Comparison of ENCODE assay signal across 11 cellular contexts in the genomic region with DNA sequence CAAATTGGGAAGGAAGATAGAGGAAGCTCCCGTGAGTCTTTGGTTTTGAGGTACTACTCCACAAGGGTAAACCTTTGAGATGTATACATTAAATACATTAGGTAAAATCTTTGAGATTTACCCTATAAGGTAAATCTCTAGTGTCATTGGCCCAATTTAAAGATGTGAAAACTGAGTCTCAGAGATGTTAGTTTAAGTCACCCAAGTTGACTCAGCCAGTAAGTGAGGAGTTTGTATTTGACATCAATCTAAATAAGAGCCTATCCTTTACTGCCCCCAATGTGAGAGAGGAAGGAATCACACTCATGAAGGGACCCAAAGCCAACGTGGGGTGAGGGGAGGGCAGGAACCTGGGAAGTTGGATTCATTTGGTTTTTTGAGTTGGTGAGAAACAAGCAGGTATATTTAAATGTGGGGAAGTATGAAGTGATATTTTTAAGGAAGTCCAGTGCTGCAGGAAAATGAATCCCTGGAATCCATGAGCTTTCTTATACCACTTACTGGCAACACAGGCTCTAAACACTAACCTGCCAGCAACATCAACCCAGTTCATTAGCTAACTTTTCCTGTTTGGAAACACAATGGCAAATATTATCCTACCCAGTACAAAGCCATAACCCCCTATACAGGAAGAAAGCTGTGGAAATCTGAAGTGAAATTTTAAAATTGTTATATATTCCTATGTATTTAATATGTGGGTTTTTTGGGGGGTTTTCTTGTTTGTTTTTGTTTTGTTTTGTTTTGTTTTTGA. TPM values are rescaled to one million over a fixed set of nuclear protein-coding genes. Genes with fewer than 3 reads are reported as not detected.
DNase-seq lines count a peak whose midpoint lies in the region; ATAC-seq and TF ChIP-seq lines count a peak whose summit lies in the region.
"Had no signal": no experiment of that assay in that cellular context is flagged by ENCODE, and none has a peak within 500 bp of the region (broad histone marks: within the 10 kb centered on the region; RNA-seq: fewer than 3 reads in every experiment).

No MANE protein-coding gene starts in this region.

- CTCF ChIA-PET in activated CD4-positive, alpha-beta T cell treated with anti-CD3 and anti-CD28 coated beads, Interleukin-2, amount 10 ng/mL, durations not matched to agents 7 days and 5 days (lab: Charles Lee), result interaction anchor here (0.8 to 1.7 kb wide), 3 partner anchors 9 to 91 kb away, joined by 3 to 4 read pairs (median 4); no protein-coding TSS in a partner anchor
- CTCF ChIA-PET in MCF 10A (lab: Yijun Ruan, JAX), result interaction anchor here (0.9 to 1.0 kb wide), 3 partner anchors 9 to 104 kb away, joined by 3 to 4 read pairs (median 3); no protein-coding TSS in a partner anchor

- no peaks in the 10 kb centered on the region for H3K9me3 Mint-ChIP-seq in activated CD4-positive, alpha-beta T cell treated with anti-CD3 and anti-CD28 coated beads, Interleukin-2, amount 10 ng/mL, durations not matched to agents 7 days and 5 days
- H3K9me3 Mint-ChIP-seq in MCF 10A (ENCODE audit: unreplicated experiment), result no peaks in the 10 kb centered on the region

- peaks cover 16% of the 10 kb centered on the region for H3K27me3 Mint-ChIP-seq in activated CD4-positive, alpha-beta T cell treated with anti-CD3 and anti-CD28 coated beads, Interleukin-2, amount 10 ng/mL, durations not matched to agents 7 days and 5 days
- H3K27me3 Mint-ChIP-seq in MCF 10A (ENCODE audit: insufficient read depth, unreplicated experiment), result no peaks in the 10 kb centered on the region

- intact Hi-C loops in MCF 10A (cut with micrococcal nuclease), result no loop called here
- intact Hi-C loops in gastrocnemius medialis (cut with DNase I; ENCODE audit: low total_unique reads), result loop anchor here (5.0 to 10.0 kb wide), 4 partner anchors 40 to 370 kb away; partner anchors contain the start of gene DDX60

- no peaks in the 10 kb centered on the region for H3K36me3 ChIP-seq in Loucy (ENCODE audit: insufficient read depth, low read length)
- H3K36me3 ChIP-seq in gastrocnemius medialis, result no peaks in the 10 kb centered on the region
- H3K36me3 ChIP-seq: transverse colon had no signal

- ATAC-seq in gastrocnemius medialis, result peak; percentile 60 to 71
- ATAC-seq in GM18873 (IDR thresholded peaks at IDR 0.05; ENCODE audit: low FRiP score, unreplicated experiment), result no peak
- ATAC-seq in GM19023 (IDR thresholded peaks at IDR 0.05; ENCODE audit: unreplicated experiment), result no peak

- no peak overlapping the region for H3K4me3 ChIP-seq in Loucy (ENCODE audit: low read length, poor library complexity, severe bottlenecking)
- no peak overlapping the region for H3K4me3 ChIP-seq in gastrocnemius medialis
- H3K4me3 ChIP-seq: transverse colon had no signal

- H3K4me1 Mint-ChIP-seq in activated CD4-positive, alpha-beta T cell treated with anti-CD3 and anti-CD28 coated beads, Interleukin-2, amount 10 ng/mL, durations not matched to agents 7 days and 5 days, result no peaks in the 10 kb centered on the region
- H3K4me1 Mint-ChIP-seq in MCF 10A (ENCODE audit: insufficient read depth, unreplicated experiment), result no peaks in the 10 kb centered on the region

- in situ Hi-C loops in gastrocnemius medialis (cut with MboI; ENCODE audit: low sequenced_read_pairs in 4 of 4), result no loop called here

- H3K4me1 ChIP-seq in Loucy (ENCODE audit: insufficient read depth, low read length, poor library complexity, severe bottlenecking) (no peaks in the 10 kb centered on the region), gastrocnemius medialis (peaks cover 11 to 13% of the 10 kb centered on the region in 2 donors)
- H3K4me1 ChIP-seq: transverse colon had no signal

- no peaks in the 10 kb centered on the region for H3K9me3 ChIP-seq in Loucy (ENCODE audit: insufficient read depth, low read depth, low read length)
- no peaks in the 10 kb centered on the region for H3K9me3 ChIP-seq in gastrocnemius medialis
- H3K9me3 ChIP-seq: transverse colon had no signal

- H4K20me1 ChIP-seq in Loucy (ENCODE audit: insufficient read depth, low read length, poor library complexity, severe bottlenecking), result no peaks in the 10 kb centered on the region

- no peaks in the 10 kb centered on the region for H3K36me3 Mint-ChIP-seq in activated CD4-positive, alpha-beta T cell treated with anti-CD3 and anti-CD28 coated beads, Interleukin-2, amount 10 ng/mL, durations not matched to agents 7 days and 5 days (ENCODE audit: low read depth)
- H3K36me3 Mint-ChIP-seq in MCF 10A (ENCODE audit: insufficient read depth, unreplicated experiment), result no peaks in the 10 kb centered on the region

- H3K27ac ChIP-seq in gastrocnemius medialis, result peak overlapping the region in 1 of 4 donors; percentile 25
- H3K27ac ChIP-seq: transverse colon had no signal

- H3K4me2 ChIP-seq in Loucy (ENCODE audit: low read depth, low read length, poor library complexity, severe bottlenecking), result no peak overlapping the region

- H3K9ac ChIP-seq in Loucy (ENCODE audit: low read depth, low read length, poor library complexity, severe bottlenecking), result no peak overlapping the region

- peak; percentile 11 for DNase-seq in activated CD4-positive, alpha-beta T cell treated with anti-CD3 and anti-CD28 coated beads, Interleukin-2, amount 10 ng/mL, durations not matched to agents 7 days and 5 days
- no peak for DNase-seq in activated CD4-positive, alpha-beta T cell treated with anti-CD3 and anti-CD28 coated beads, Interleukin-2, amount 50 U/mL, for 4 hours
- DNase-seq in MCF 10A (ENCODE audit: unreplicated experiment) (peak; percentile 43), gastrocnemius medialis (no peak), COLO829 (ENCODE audit: low spot score) (no peak)
- DNase-seq: aorta, T-helper 9 cell, transverse colon had no signal

- H3K27ac Mint-ChIP-seq in activated CD4-positive, alpha-beta T cell treated with anti-CD3 and anti-CD28 coated beads, Interleukin-2, amount 10 ng/mL, durations not matched to agents 7 days and 5 days, result no peak overlapping the region
- H3K27ac Mint-ChIP-seq in MCF 10A (ENCODE audit: low read depth, unreplicated experiment), result no peak overlapping the region

- POLR2A ChIA-PET in activated CD4-positive, alpha-beta T cell treated with anti-CD3 and anti-CD28 coated beads, Interleukin-2, amount 10 ng/mL, durations not matched to agents 7 days and 5 days (lab: Charles Lee), result no interaction called here
- POLR2A ChIA-PET in MCF 10A (lab: Yijun Ruan, JAX), result interaction anchor here (0.5 to 1.1 kb wide), 3 partner anchors 9 to 80 kb away, joined by 3 to 4 read pairs (median 3); no protein-coding TSS in a partner anchor

- no peak overlapping the region for H3K4me3 Mint-ChIP-seq in activated CD4-positive, alpha-beta T cell treated with anti-CD3 and anti-CD28 coated beads, Interleukin-2, amount 10 ng/mL, durations not matched to agents 7 days and 5 days
- no peak overlapping the region for H3K4me3 Mint-ChIP-seq in MCF 10A (ENCODE audit: unreplicated experiment)

- H3K27me3 ChIP-seq in Loucy (ENCODE audit: insufficient read depth, low read length, poor library complexity, severe bottlenecking) (no peaks in the 10 kb centered on the region), gastrocnemius medialis (no peaks in the 10 kb centered on the region)
- H3K27me3 ChIP-seq: transverse colon had no signal

- H3F3A ChIP-seq in Loucy (ENCODE audit: low read depth), result no peaks in the 10 kb centered on the region

- H3K79me2 ChIP-seq in Loucy (ENCODE audit: insufficient read depth, low read length), result no peaks in the 10 kb centered on the region

- H2AFZ ChIP-seq in Loucy (ENCODE audit: low read length), result no peak overlapping the region

- no peak for TF ChIP-seq POLR2A in gastrocnemius medialis (IDR thresholded peaks at IDR 0.05)

- BruUV-seq in MCF 10A (replicated peaks; lab: Mats Ljungman, UMichigan), result no TSS peak

- TF ChIP-seq CTCF in Loucy (conservative IDR thresholded peaks at IDR 0.05; ENCODE audit: low read length) (peak; percentile 55), MCF 10A (IDR thresholded peaks at IDR 0.05; ENCODE audit: unreplicated experiment) (no peak), gastrocnemius medialis (IDR thresholded peaks at IDR 0.05 in 4 of 5, conservative IDR thresholded peaks at IDR 0.05 in 1 of 5) (no peak)

- H3K9me2 ChIP-seq in Loucy (replicated peaks; ENCODE audit: low read depth, low read length), result no peaks in the 10 kb centered on the region

RNA-seq across cellular contexts. Expression of gene PALLD, which starts 55.3 kb away (rescaled TPM):
- 1 to 10 TPM; 2.4 to 2.8 TPM for total RNA-seq in activated CD4-positive, alpha-beta T cell treated with anti-CD3 and anti-CD28 coated beads, Interleukin-2, amount 10 ng/mL, durations not matched to agents 7 days and 5 days
- total RNA-seq in MCF 10A (2022) (94.6 and 191 TPM in 2 replicates), gastrocnemius medialis (100 to 1,000 TPM; 165 to 439 (median 319) TPM)

Comparison
In these comparisons a context has a peak if more than half of its experiments do, and no peak if none do; other contexts are left out.
1. DNase-seq: peak in activated CD4-positive, alpha-beta T cell treated with anti-CD3 and anti-CD28 coated beads, Interleukin-2, amount 10 ng/mL, durations not matched to agents 7 days and 5 days (single experiment) and MCF 10A (single experiment); none in activated CD4-positive, alpha-beta T cell treated with anti-CD3 and anti-CD28 coated beads, Interleukin-2, amount 50 U/mL, for 4 hours (0 of 2), gastrocnemius medialis (0 of 2) and COLO829 (single experiment).
2. ATAC-seq: peak in gastrocnemius medialis (2 of 2); none in GM18873 (single experiment) and GM19023 (single experiment).
3. RNA of gene PALLD, which starts 55.3 kb away (total RNA-seq): 165 to 439 TPM in gastrocnemius medialis and 94.6 to 191 TPM in MCF 10A; 2.4 to 2.8 TPM in activated CD4-positive, alpha-beta T cell treated with anti-CD3 and anti-CD28 coated beads, Interleukin-2, amount 10 ng/mL, durations not matched to agents 7 days and 5 days; every median in the first group is over 10 times any median in the second.